22 cellular contexts compared by ENCODE assay signal in genomic region chr7:16702433-16702832, GRCh38. TPM values are rescaled to one million over a fixed set of nuclear protein-coding genes. Genes with fewer than 3 reads are reported as not detected.
DNase-seq lines count a peak whose midpoint lies in the region; FAIRE-seq and TF ChIP-seq lines count a peak whose summit lies in the region.
"Had no signal": no experiment of that assay in that cellular context is flagged by ENCODE, and none has a peak within 500 bp of the region (broad histone marks: within the 10 kb centered on the region; RNA-seq: fewer than 3 reads in every experiment).

No MANE protein-coding gene starts in this region.

- FAIRE-seq in H1 (lab: Jason Lieb, UNC), result no peak

- H3K4me3 ChIP-seq in OCI-LY1 (ENCODE audit: low read depth, low read length, poor library complexity, severe bottlenecking), result no peak overlapping the region
- H3K4me3 ChIP-seq in H1 (ENCODE audit: extremely low read depth in 1 of 4, insufficient read depth in 2 of 4, low read depth in 3 of 4, low read length in 4 of 4), result no peak overlapping the region
- H3K4me3 ChIP-seq: right atrium auricular region, SJSA1 had no signal

- H3K27me3 ChIP-seq in OCI-LY1 (ENCODE audit: insufficient read depth, low read length) (no peaks in the 10 kb centered on the region), H1 (replicated peaks in 1 of 4; ENCODE audit: control insufficient read depth in 3 of 4, extremely low read depth in 1 of 4, insufficient read depth in 3 of 4, low read length in 3 of 4) (no peaks in the 10 kb centered on the region)
- H3K27me3 ChIP-seq: right atrium auricular region, SJSA1 had no signal

- CTCF ChIA-PET in H1 (lab: Charles Lee; ENCODE audit: partially characterized antibody), result no interaction called here

- no peaks in the 10 kb centered on the region for H4K20me1 ChIP-seq in OCI-LY1 (ENCODE audit: insufficient read depth, low read length)
- peaks cover 0 to 2% of the 10 kb centered on the region in 2 experiments for H4K20me1 ChIP-seq in H1 (replicated peaks in 1 of 2; ENCODE audit: control insufficient read depth in 1 of 2, insufficient read depth in 2 of 2, low read length in 2 of 2)

- no peaks in the 10 kb centered on the region for H3K79me2 ChIP-seq in OCI-LY1 (ENCODE audit: insufficient read depth, low read length)
- H3K79me2 ChIP-seq in H1 (ENCODE audit: control insufficient read depth in 1 of 2, insufficient read depth in 2 of 2, low read length in 2 of 2), result no peaks in the 10 kb centered on the region

- H3K36me3 ChIP-seq in OCI-LY1 (ENCODE audit: insufficient read depth, low read length) (peaks cover 93% of the 10 kb centered on the region), H1 (ENCODE audit: control insufficient read depth in 2 of 4, insufficient read depth in 4 of 4, low read length in 3 of 4) (peaks cover 11 to 66% (median 27%) of the 10 kb centered on the region in 4 experiments)

- no peaks in the 10 kb centered on the region for H3K9me2 ChIP-seq in OCI-LY1 (ENCODE audit: low read depth, low read length)

- no peak overlapping the region for H2AK5ac ChIP-seq in H1 (ENCODE audit: low read depth, low read length)

- H3K14ac ChIP-seq in H1 (ENCODE audit: insufficient read length), result no peak overlapping the region

- H2BK12ac ChIP-seq in H1 (ENCODE audit: low read depth, low read length), result no peak overlapping the region

- no peak overlapping the region for H3K4me3 Mint-ChIP-seq in nephron
- H3K4me3 Mint-ChIP-seq: activated CD8-positive, alpha-beta T cell treated with anti-CD3 and anti-CD28 coated beads for 36 hours; activated T-cell treated with anti-CD3 and anti-CD28 coated beads, Interleukin-2, amount 50 U/mL, for 24 hours; central memory CD8-positive, alpha-beta T cell; T-helper 2 cell treated with Interferon-gamma antibody and Interleukin-4, amounts not matched to agents 5 μg/mL and 100 μg/mL, for 36 hours had no signal

- no peak overlapping the region for H4K91ac ChIP-seq in H1 (replicated peaks; ENCODE audit: insufficient read length, low read length)

- no peaks in the 10 kb centered on the region for H3K23me2 ChIP-seq in H1 (ENCODE audit: low read depth, low read length)

- H2BK20ac ChIP-seq in H1 (ENCODE audit: low read length), result no peak overlapping the region

- POLR2A ChIA-PET in H1 (lab: Charles Lee; ENCODE audit: partially characterized antibody), result no interaction called here

- H3K18ac ChIP-seq in H1 (ENCODE audit: extremely low read depth, low read length), result no peak overlapping the region

- H3K4me1 Mint-ChIP-seq in nephron, result peaks cover 4% of the 10 kb centered on the region
- H3K4me1 Mint-ChIP-seq: central memory CD8-positive, alpha-beta T cell had no signal

- no peak overlapping the region for H4K5ac ChIP-seq in H1 (ENCODE audit: insufficient read length, low read depth, low read length)

- H3K9me3 ChIP-seq in OCI-LY1 (ENCODE audit: low read length) (no peaks in the 10 kb centered on the region), H1 (ENCODE audit: insufficient read depth in 2 of 2, low read depth in 1 of 2, low read length in 1 of 2) (no peaks in the 10 kb centered on the region)
- H3K9me3 ChIP-seq: right atrium auricular region, SJSA1 had no signal

- TF ChIP-seq EP300 in H1 (IDR thresholded peaks at IDR 0.05; ENCODE audit: borderline replicate concordance in 1 of 2, low read depth in 2 of 2, low read length in 2 of 2), result no peak

- no peaks in the 10 kb centered on the region for H3K27me3 Mint-ChIP-seq in nephron (ENCODE audit: low read depth)
- H3K27me3 Mint-ChIP-seq: activated CD8-positive, alpha-beta T cell treated with anti-CD3 and anti-CD28 coated beads for 36 hours; activated T-cell treated with anti-CD3 and anti-CD28 coated beads, Interleukin-2, amount 50 U/mL, for 24 hours; central memory CD8-positive, alpha-beta T cell had no signal

- no peak overlapping the region for H4K8ac ChIP-seq in H1 (ENCODE audit: extremely low read depth, insufficient read depth, low read length)

- no peak overlapping the region for H3K23ac ChIP-seq in H1 (ENCODE audit: insufficient read length)

- no peaks in the 10 kb centered on the region for H3F3A ChIP-seq in OCI-LY1 (ENCODE audit: insufficient read depth, low read length)

- no peak overlapping the region for H2BK5ac ChIP-seq in H1 (ENCODE audit: low read depth, low read length)

- H2BK120ac ChIP-seq in H1 (replicated peaks; ENCODE audit: low read depth, low read length), result no peak overlapping the region

- H3K27ac Mint-ChIP-seq in nephron, result no peak overlapping the region
- H3K27ac Mint-ChIP-seq: activated CD8-positive, alpha-beta T cell treated with anti-CD3 and anti-CD28 coated beads for 36 hours; activated T-cell treated with anti-CD3 and anti-CD28 coated beads, Interleukin-2, amount 50 U/mL, for 24 hours; T-helper 2 cell treated with Interferon-gamma antibody and Interleukin-4, amounts not matched to agents 5 μg/mL and 100 μg/mL, for 36 hours had no signal

- no peaks in the 10 kb centered on the region for H3K4me1 ChIP-seq in OCI-LY1 (ENCODE audit: insufficient read depth, low read length, severe bottlenecking)
- no peaks in the 10 kb centered on the region for H3K4me1 ChIP-seq in H1 (replicated peaks in 1 of 4; ENCODE audit: control insufficient read depth in 3 of 4, insufficient read depth in 4 of 4, low read length in 3 of 4)
- H3K4me1 ChIP-seq: right atrium auricular region had no signal

- no peak overlapping the region for H3K4ac ChIP-seq in H1 (replicated peaks; ENCODE audit: insufficient read length, low read depth, low read length)

- H3K36me3 Mint-ChIP-seq in nephron (ENCODE audit: low read depth), result peaks cover 62% of the 10 kb centered on the region

- peak; percentile 13; the same call in 1 of the 2 replicates for TF ChIP-seq CTCF in OCI-LY1 (IDR thresholded peaks at IDR 0.05; ENCODE audit: low read length)
- TF ChIP-seq CTCF in H1 (IDR thresholded peaks at IDR 0.05; ENCODE audit: control extremely low read depth in 1 of 3, insufficient read depth in 1 of 3, low read depth in 1 of 3, low read length in 3 of 3), result no peak
- peak in 2 of 3 experiments; percentile 9 to 16 for TF ChIP-seq CTCF in nephron (IDR thresholded peaks at IDR 0.05; ENCODE audit: unreplicated experiment in 3 of 3)

- peak; percentile 32 to 35 for TF ChIP-seq RAD21 in H1 (IDR thresholded peaks at IDR 0.05 in 1 of 2, conservative IDR thresholded peaks at IDR 0.05 in 1 of 2; ENCODE audit: low read depth in 2 of 2, low read length in 2 of 2)

- H3K9me3 Mint-ChIP-seq in nephron, result no peaks in the 10 kb centered on the region
- H3K9me3 Mint-ChIP-seq: activated CD8-positive, alpha-beta T cell treated with anti-CD3 and anti-CD28 coated beads for 36 hours; activated T-cell treated with anti-CD3 and anti-CD28 coated beads, Interleukin-2, amount 50 U/mL, for 24 hours; central memory CD8-positive, alpha-beta T cell; T-helper 2 cell treated with Interferon-gamma antibody and Interleukin-4, amounts not matched to agents 5 μg/mL and 100 μg/mL, for 36 hours had no signal

- no peaks in the 10 kb centered on the region for H3K79me1 ChIP-seq in H1 (ENCODE audit: low read depth, low read length)

- DNase-seq in DMS53 (lab: John Stamatoyannopoulos, UW) (peak; percentile 14), DMS53 treated with DMSO at 0.1 percent for 48 hours (lab: John Stamatoyannopoulos, UW; ENCODE audit: unreplicated experiment) (no peak), H1 (ENCODE audit: low read depth in 1 of 2, low spot score in 2 of 2) (no peak), mesenteric fat pad (ENCODE audit: low spot score) (no peak), midbrain (lab: John Stamatoyannopoulos, UW) (no peak)
- DNase-seq in stimulated activated CD4-positive, alpha-beta T cell treated with anti-CD3 and anti-CD28 coated beads, Interleukin-2, amount 100 ng/mL, for 48 hours, result no peak
- DNase-seq: 8988T; activated CD4-positive, CD25-positive, alpha-beta regulatory T cell; activated CD8-positive, alpha-beta T cell treated with anti-CD3 and anti-CD28 coated beads for 36 hours; activated naive CD4-positive, alpha-beta T cell treated with Interleukin-2 at 50 U/mL for 16 hours; activated T-cell treated with anti-CD3 and anti-CD28 coated beads, Interleukin-2, amount 50 U/mL, for 24 hours; amygdala; MM.1S; NCI-H1436; NCI-H526 treated with DMSO at 0.1 percent for 48 hours; OCI-M1 had no signal

- H2AFZ ChIP-seq in OCI-LY1 (ENCODE audit: low read length) (no peak overlapping the region), H1 (ENCODE audit: low read length) (no peak overlapping the region)

- H3K9ac ChIP-seq in OCI-LY1 (ENCODE audit: low read length), result no peak overlapping the region
- H3K9ac ChIP-seq in H1 (replicated peaks in 1 of 4; ENCODE audit: extremely low read depth in 1 of 4, low read depth in 3 of 4, low read length in 3 of 4), result no peak overlapping the region

- TF ChIP-seq POLR2A in H1 (IDR thresholded peaks at IDR 0.05; ENCODE audit: control extremely low read depth in 1 of 2, low read depth in 2 of 2, low read length in 2 of 2), result no peak

- no peak overlapping the region for H2BK15ac ChIP-seq in H1 (ENCODE audit: low read length)

- no peak overlapping the region for H3K56ac ChIP-seq in H1 (replicated peaks; ENCODE audit: insufficient read length, low read depth, low read length)

- H3K4me2 ChIP-seq in OCI-LY1 (ENCODE audit: low read length), result no peak overlapping the region
- no peak overlapping the region for H3K4me2 ChIP-seq in H1 (ENCODE audit: insufficient read depth in 1 of 2, low read depth in 2 of 2, low read length in 2 of 2)

- H3K27ac ChIP-seq in OCI-LY1 (ENCODE audit: low read depth, low read length, poor library complexity, severe bottlenecking), result no peak overlapping the region
- no peak overlapping the region for H3K27ac ChIP-seq in H1 (ENCODE audit: low read depth, low read length)
- H3K27ac ChIP-seq: right atrium auricular region, SJSA1 had no signal

RNA-seq across cellular contexts. Expression of gene TSPAN13, which starts 51.1 kb away (rescaled TPM):
- 28.1 and 29.9 TPM in 2 replicates for total RNA-seq in H1 (2021; fragmentation: NEBNext Ultra II Directional; extraction: Animal tissue kit (Norgen Biotek cat#: 25700))
- polyA plus RNA-seq in H1 (2011; rRNA removed), result 11.2 and 15.3 TPM in 2 replicates
- polyA plus RNA-seq in H1 (2011; cell fraction: cytosol; rRNA removed), result 22.4 TPM
- 4.9 TPM for polyA plus RNA-seq in H1 (2011; cell fraction: nucleus; rRNA removed)
- 12.4 to 30.5 TPM (median 17.0 TPM) in 4 replicates for polyA plus RNA-seq in H1 (2012, experiment 1 of 2)
- polyA plus RNA-seq in H1 (2012, experiment 2 of 2), result 9.7 TPM
- 29.2 TPM for polyA plus RNA-seq in H1 (2013, experiment 1 of 2)
- 34.7 TPM for polyA plus RNA-seq in H1 (2013, experiment 2 of 2)
- 7.5 and 8.8 TPM in 2 replicates for polyA minus RNA-seq in H1 (2011; rRNA and poly(A)+ RNA removed)
- polyA minus RNA-seq in H1 (2011; cell fraction: cytosol; rRNA and poly(A)+ RNA removed), result 9.2 TPM
- polyA minus RNA-seq in H1 (2011; cell fraction: nucleus; rRNA and poly(A)+ RNA removed), result 4.7 TPM
- 49.9 TPM for total RNA-seq in mesenteric fat pad

RNA-seq across cellular contexts. Expression of gene BZW2, which starts 56.5 kb away (rescaled TPM):
- total RNA-seq in H1 (2021; fragmentation: NEBNext Ultra II Directional; extraction: Animal tissue kit (Norgen Biotek cat#: 25700)), result 98.4 and 103 TPM in 2 replicates
- 26.0 and 32.3 TPM in 2 replicates for polyA plus RNA-seq in H1 (2011; rRNA removed)
- 52.7 TPM for polyA plus RNA-seq in H1 (2011; cell fraction: cytosol; rRNA removed)
- 30.7 TPM for polyA plus RNA-seq in H1 (2011; cell fraction: nucleus; rRNA removed)
- polyA plus RNA-seq in H1 (2012, experiment 1 of 2), result 82.8 to 107 TPM (median 92.9 TPM) in 4 replicates
- 19.8 TPM for polyA plus RNA-seq in H1 (2012, experiment 2 of 2)
- 84.6 TPM for polyA plus RNA-seq in H1 (2013, experiment 1 of 2)
- 88.8 TPM for polyA plus RNA-seq in H1 (2013, experiment 2 of 2)
- polyA minus RNA-seq in H1 (2011; rRNA and poly(A)+ RNA removed), result 34.5 and 44.4 TPM in 2 replicates
- 39.7 TPM for polyA minus RNA-seq in H1 (2011; cell fraction: cytosol; rRNA and poly(A)+ RNA removed)
- 31.1 TPM for polyA minus RNA-seq in H1 (2011; cell fraction: nucleus; rRNA and poly(A)+ RNA removed)
- total RNA-seq in mesenteric fat pad, result 41.9 TPM

RNA-seq across cellular contexts. Expression of gene ANKMY2, which starts 56.9 kb away (rescaled TPM):
- 9.3 and 9.6 TPM in 2 replicates for total RNA-seq in H1 (2021; fragmentation: NEBNext Ultra II Directional; extraction: Animal tissue kit (Norgen Biotek cat#: 25700))
- polyA plus RNA-seq in H1 (2011; rRNA removed), result 3.8 and 5.2 TPM in 2 replicates
- polyA plus RNA-seq in H1 (2011; cell fraction: cytosol; rRNA removed), result 8.8 TPM
- 3.3 TPM for polyA plus RNA-seq in H1 (2011; cell fraction: nucleus; rRNA removed)
- 6.6 to 15.1 TPM (median 9.7 TPM) in 4 replicates for polyA plus RNA-seq in H1 (2012, experiment 1 of 2)
- polyA plus RNA-seq in H1 (2012, experiment 2 of 2), result 0.77 TPM
- 5.9 TPM for polyA plus RNA-seq in H1 (2013, experiment 1 of 2)
- 6.8 TPM for polyA plus RNA-seq in H1 (2013, experiment 2 of 2)
- polyA minus RNA-seq in H1 (2011; rRNA and poly(A)+ RNA removed), result 10.8 and 17.4 TPM in 2 replicates
- polyA minus RNA-seq in H1 (2011; cell fraction: cytosol; rRNA and poly(A)+ RNA removed), result 4.1 TPM
- polyA minus RNA-seq in H1 (2011; cell fraction: nucleus; rRNA and poly(A)+ RNA removed), result 7.4 TPM
- 14.9 TPM for total RNA-seq in mesenteric fat pad

Comparison
In these comparisons a context has a peak if more than half of its experiments do, and no peak if none do; other contexts are left out.
1. CTCF ChIP-seq: peak in OCI-LY1 (single experiment) and nephron (2 of 3); none in H1 (0 of 3).